In genomic region chr4:74968456-74969164, GRCh38 we compare ENCODE assay signal across 1 cellular context.
TF ChIP-seq lines count a peak whose summit lies in the region.

No MANE protein-coding gene starts in this region.

TF ChIP-seq in GM12878, 131 proteins besides CTCF, POLR2A, EP300 and RAD21 (continued from another document and continues in another):
- TF ChIP-seq MLLT1 (IDR thresholded peaks at IDR 0.05) (no peak), NBN (IDR thresholded peaks at IDR 0.05) (no peak), ZBTB40 (IDR thresholded peaks at IDR 0.05; ENCODE audit: borderline replicate concordance) (no peak), TCF3 (IDR thresholded peaks at IDR 0.05; ENCODE audit: borderline replicate concordance, insufficient read depth, low read depth, low read length) (no peak), SREBF1 (IDR thresholded peaks at IDR 0.05; ENCODE audit: low read length) (no peak), ZBTB4 (CRISPR knock-in tag; IDR thresholded peaks at IDR 0.05) (no peak), SMAD1 (IDR thresholded peaks at IDR 0.05; ENCODE audit: low read depth, partially characterized antibody) (no peak), SREBF2 (IDR thresholded peaks at IDR 0.05; ENCODE audit: low read length) (no peak), ZNF622 (IDR thresholded peaks at IDR 0.05) (no peak), RBBP5 (conservative IDR thresholded peaks at IDR 0.05) (no peak), TAF1 (IDR thresholded peaks at IDR 0.05; ENCODE audit: borderline replicate concordance, low read depth, low read length) (no peak), BHLHE40 (IDR thresholded peaks at IDR 0.05; ENCODE audit: borderline replicate concordance in 1 of 2, low read depth in 2 of 2, low read length in 1 of 2) (no peak), ETV6 (conservative IDR thresholded peaks at IDR 0.05 in 1 of 2, IDR thresholded peaks at IDR 0.05 in 1 of 2; ENCODE audit: borderline replicate concordance in 1 of 2, low read depth in 1 of 2) (peak in 1 of 2 experiments; percentile 33; a peak in 1 of 4 replicates), HCFC1 (IDR thresholded peaks at IDR 0.05; ENCODE audit: low read length) (no peak), ZNF687 (IDR thresholded peaks at IDR 0.05) (no peak), IRF5 (IDR thresholded peaks at IDR 0.05; ENCODE audit: borderline replicate concordance) (no peak), ZBTB11 (CRISPR knock-in tag; IDR thresholded peaks at IDR 0.05) (no peak), BCL3 (IDR thresholded peaks at IDR 0.05; ENCODE audit: borderline replicate concordance, insufficient read depth, low read depth, low read length, poor library complexity, severe bottlenecking) (peak; percentile 8), MEF2B (IDR thresholded peaks at IDR 0.05; ENCODE audit: partially characterized antibody, poor library complexity, severe bottlenecking) (no peak), PML (IDR thresholded peaks at IDR 0.05; ENCODE audit: low read length) (no peak), IRF4 (IDR thresholded peaks at IDR 0.05; ENCODE audit: low read depth, low read length) (peak; percentile 53; the same call in 1 of the 2 replicates), NR2C2 (IDR thresholded peaks at IDR 0.05; ENCODE audit: borderline replicate concordance, control insufficient read depth, insufficient read length, low read depth) (no peak), YY1 (IDR thresholded peaks at IDR 0.05; ENCODE audit: low read depth, low read length) (no peak), USF1 (IDR thresholded peaks at IDR 0.05; ENCODE audit: borderline replicate concordance, extremely low read length, insufficient read depth, low read depth, low read length) (no peak), RB1 (IDR thresholded peaks at IDR 0.05; ENCODE audit: borderline replicate concordance) (no peak), RFX5 (IDR thresholded peaks at IDR 0.05; ENCODE audit: low read depth, low read length) (no peak), SUPT20H (IDR thresholded peaks at IDR 0.05; ENCODE audit: borderline replicate concordance, control insufficient read depth, low read depth, low read length) (no peak), USF2 (IDR thresholded peaks at IDR 0.05; ENCODE audit: borderline replicate concordance, low read depth, low read length) (no peak), FOXM1 (IDR thresholded peaks at IDR 0.05; ENCODE audit: low read depth, low read length) (peak; percentile 81), MAX (IDR thresholded peaks at IDR 0.05; ENCODE audit: low read depth, low read length) (no peak), CHD2 (IDR thresholded peaks at IDR 0.05; ENCODE audit: borderline replicate concordance, low read depth, low read length) (no peak), WRNIP1 (IDR thresholded peaks at IDR 0.05; ENCODE audit: borderline replicate concordance, low read depth, low read length) (no peak)
